11 cellular contexts compared by ENCODE assay signal in the genomic region with DNA sequence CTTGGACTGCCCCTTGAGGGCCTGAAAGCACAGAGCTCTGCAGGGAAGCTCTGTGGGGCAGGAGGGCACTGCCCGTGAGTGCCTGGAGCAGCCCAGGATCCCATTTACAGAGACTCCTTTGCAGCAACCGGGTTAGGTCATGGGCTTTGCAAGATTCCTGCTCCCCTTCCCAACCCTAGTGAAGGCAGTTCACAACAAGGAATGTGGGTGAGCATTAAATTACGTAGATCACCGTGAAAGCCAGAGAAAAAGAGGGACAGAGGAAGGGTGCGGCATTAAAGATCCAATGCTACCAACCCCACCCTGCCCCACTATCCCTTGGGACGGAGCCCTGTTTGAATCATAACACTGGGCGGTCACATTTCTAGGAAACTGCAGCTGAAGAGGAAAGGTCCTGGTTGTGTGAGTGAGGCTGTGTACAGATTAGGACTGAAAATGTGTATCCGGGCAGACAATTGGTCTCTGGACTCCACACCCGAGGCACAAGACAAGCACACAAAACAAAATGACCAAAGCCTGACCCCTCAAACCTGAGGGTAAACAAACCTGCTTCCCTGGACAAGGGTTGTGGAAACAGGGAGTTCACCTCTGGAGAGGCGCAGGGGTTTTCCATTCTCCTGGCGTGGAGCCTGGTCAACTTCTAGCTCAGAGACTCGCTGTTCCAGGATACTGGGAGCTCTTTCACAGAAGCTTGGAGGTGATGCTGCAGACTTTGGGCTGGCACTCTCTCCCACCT. TPM values are rescaled to one million over a fixed set of nuclear protein-coding genes. Genes with fewer than 3 reads are reported as not detected.
DNase-seq lines count a peak whose midpoint lies in the region; ATAC-seq and TF ChIP-seq lines count a peak whose summit lies in the region.
"Had no signal": no experiment of that assay in that cellular context is flagged by ENCODE, and none has a peak within 500 bp of the region (broad histone marks: within the 10 kb centered on the region; RNA-seq: fewer than 3 reads in every experiment).

No MANE protein-coding gene starts in this region.

- peaks cover 2% of the 10 kb centered on the region for H3K9me3 Mint-ChIP-seq in neural progenitor cell
- H3K9me3 Mint-ChIP-seq: stimulated activated naive CD8-positive, alpha-beta T cell treated with anti-CD3 and anti-CD28 coated beads, Interleukin-15, Interleukin-2, amounts not matched to agents 100 ng/mL and 50 ng/mL, for 24 hours had no signal

- peaks cover 12% of the 10 kb centered on the region for H3F3A ChIP-seq in neural progenitor cell (ENCODE audit: low read depth)

- H3K27ac ChIP-seq in uterus (peak overlapping the region; percentile 92 to 97), neural progenitor cell (no peak overlapping the region)
- H3K27ac ChIP-seq: HL-60 had no signal

- H3K9ac ChIP-seq in neural progenitor cell, result no peak overlapping the region

- H3K27ac Mint-ChIP-seq in neural progenitor cell, result no peak overlapping the region
- H3K27ac Mint-ChIP-seq: stimulated activated naive CD8-positive, alpha-beta T cell treated with anti-CD3 and anti-CD28 coated beads, Interleukin-15, Interleukin-2, amounts not matched to agents 100 ng/mL and 50 ng/mL, for 24 hours had no signal

- H2AFZ ChIP-seq in neural progenitor cell (replicated peaks), result no peak overlapping the region

- TF ChIP-seq CTCF in omental fat pad (IDR thresholded peaks at IDR 0.05) (no peak), uterus (IDR thresholded peaks at IDR 0.05) (no peak), neural progenitor cell (IDR thresholded peaks at IDR 0.05) (no peak)

- DNase-seq in activated effector memory CD4-positive, alpha-beta T cell treated with anti-CD3 and anti-CD28 coated beads, Interleukin-2, amount 50 U/mL, for 16 hours, result peak; percentile 37
- DNase-seq in activated effector memory CD4-positive, alpha-beta T cell treated with Interleukin-2 at 50 U/mL for 16 hours, result no peak
- DNase-seq in Right ventricle myocardium superior (peak; percentile 78), omental fat pad (ENCODE audit: low spot score) (no peak), uterus (peak; percentile 61 to 70), NCI-H146 treated with DMSO at 0.1 percent for 48 hours (lab: John Stamatoyannopoulos, UW; ENCODE audit: unreplicated experiment) (no peak), activated gamma-delta T cell (lab: John Stamatoyannopoulos, UW) (no peak), neural progenitor cell (ENCODE audit: low spot score) (no peak)

- H3K27me3 ChIP-seq in uterus (no peaks in the 10 kb centered on the region), neural progenitor cell (peaks cover 10% of the 10 kb centered on the region)

- no peak overlapping the region for H3K4me3 Mint-ChIP-seq in neural progenitor cell
- H3K4me3 Mint-ChIP-seq: stimulated activated naive CD8-positive, alpha-beta T cell treated with anti-CD3 and anti-CD28 coated beads, Interleukin-15, Interleukin-2, amounts not matched to agents 100 ng/mL and 50 ng/mL, for 24 hours had no signal

- no peaks in the 10 kb centered on the region for H3K79me2 ChIP-seq in neural progenitor cell (ENCODE audit: low read depth)

- intact Hi-C loops in Right ventricle myocardium superior (cut with DNase I) (loop anchor here (5.0 to 10.0 kb wide), 2 partner anchors 69 to 168 kb away; no protein-coding TSS in a partner anchor), uterus (cut with DNase I; ENCODE audit: low total_unique reads) (loop anchor here (10.0 kb wide), 1 partner anchor 108 kb away; a partner anchor contains a TSS)

- H3K4me1 ChIP-seq in uterus (peaks cover 8 to 15% of the 10 kb centered on the region in 2 donors), neural progenitor cell (peaks cover 6% of the 10 kb centered on the region)

- no peak for TF ChIP-seq POLR2A in uterus (IDR thresholded peaks at IDR 0.05)

- H3K36me3 Mint-ChIP-seq in neural progenitor cell, result no peaks in the 10 kb centered on the region

- H3K27me3 Mint-ChIP-seq in neural progenitor cell (ENCODE audit: insufficient read depth, low read depth), result peaks cover 5% of the 10 kb centered on the region
- H3K27me3 Mint-ChIP-seq: stimulated activated naive CD8-positive, alpha-beta T cell treated with anti-CD3 and anti-CD28 coated beads, Interleukin-15, Interleukin-2, amounts not matched to agents 100 ng/mL and 50 ng/mL, for 24 hours had no signal

- H3K36me3 ChIP-seq in uterus (no peaks in the 10 kb centered on the region), neural progenitor cell (no peaks in the 10 kb centered on the region)
- H3K36me3 ChIP-seq: HAP-1 had no signal

- H3K4me2 ChIP-seq in neural progenitor cell, result no peak overlapping the region

- H3K9me3 ChIP-seq in uterus, result no peaks in the 10 kb centered on the region
- no peaks in the 10 kb centered on the region for H3K9me3 ChIP-seq in neural progenitor cell (ENCODE audit: low read depth)
- H3K9me3 ChIP-seq: HAP-1 had no signal

- peaks cover 20% of the 10 kb centered on the region for H3K4me1 Mint-ChIP-seq in neural progenitor cell

- ATAC-seq in Right ventricle myocardium superior (ENCODE audit: poor library complexity), result peak; percentile 35
- ATAC-seq in omental fat pad (ENCODE audit: low FRiP score), result peak; percentile 56

- H3K4me3 ChIP-seq in uterus, result no peak overlapping the region
- H3K4me3 ChIP-seq in neural progenitor cell, result no peak overlapping the region
- H3K4me3 ChIP-seq: HAP-1 had no signal

- no peaks in the 10 kb centered on the region for H4K20me1 ChIP-seq in neural progenitor cell (ENCODE audit: low read depth)

RNA-seq across cellular contexts. Expression of a gene that starts 16.8 kb away (rescaled TPM):
- total RNA-seq in Right ventricle myocardium superior (12.6 TPM), omental fat pad (10 to 100 TPM in 3 of 4 donors, 1 to 10 TPM in 1; 8.6 to 28.9 (median 17.5) TPM), uterus (1 to 10 TPM in 2 of 4 donors, under 1 TPM in 1, not detected in 1; 0.97 to 5.4 (median 2.3) TPM), neural progenitor cell (ENCODE audit: low replicate concordance) (0.37 TPM in 1 of 2 replicates, not detected in the other)

Comparison
In these comparisons a context has a peak if more than half of its experiments do, and no peak if none do; other contexts are left out.
1. DNase-seq: peak in activated effector memory CD4-positive, alpha-beta T cell treated with anti-CD3 and anti-CD28 coated beads, Interleukin-2, amount 50 U/mL, for 16 hours (single experiment), Right ventricle myocardium superior (single experiment) and uterus (2 of 2); none in activated effector memory CD4-positive, alpha-beta T cell treated with Interleukin-2 at 50 U/mL for 16 hours (single experiment), omental fat pad (single experiment), NCI-H146 treated with DMSO at 0.1 percent for 48 hours (single experiment), activated gamma-delta T cell (single experiment) and neural progenitor cell (single experiment).